In the genomic region with DNA sequence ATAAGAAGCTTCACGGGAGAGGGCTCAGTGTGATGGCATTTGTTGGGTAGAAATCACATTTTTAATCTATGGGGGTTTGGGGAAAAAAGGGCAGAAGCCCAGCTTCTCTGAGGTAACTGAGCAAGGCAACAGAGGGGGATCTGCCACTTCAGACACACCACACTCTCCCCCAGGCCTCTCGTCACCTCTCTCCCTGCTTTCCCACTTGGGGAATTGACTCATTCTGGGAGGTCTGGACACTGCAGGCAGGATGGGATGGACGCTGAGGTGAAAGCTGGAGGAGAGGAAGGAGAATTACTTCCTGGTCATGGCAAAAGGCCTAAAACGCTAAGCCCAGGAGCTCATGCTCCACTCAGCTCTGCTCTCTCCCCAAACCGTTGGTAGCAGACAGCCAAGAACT, we compare ENCODE assay signal across 8 cellular contexts. TPM values are rescaled to one million over a fixed set of nuclear protein-coding genes. Genes with fewer than 3 reads are reported as not detected.
DNase-seq lines count a peak whose midpoint lies in the region; ATAC-seq and TF ChIP-seq lines count a peak whose summit lies in the region.

No MANE protein-coding gene starts in this region.

- H3K23ac ChIP-seq in H9 (ENCODE audit: insufficient read length, low read depth, low read length) = no peak overlapping the region

- H3T11ph ChIP-seq in H9 (ENCODE audit: low read length) = peak overlapping the region; percentile 99

- peaks cover 6 to 46% (median 40%) of the 10 kb centered on the region in 3 experiments for H3K36me3 Mint-ChIP-seq in H9 (ENCODE audit: insufficient read depth in 1 of 3, low read depth in 3 of 3)
- H3K36me3 Mint-ChIP-seq in WTC11 = peaks cover 30% of the 10 kb centered on the region
- no peaks in the 10 kb centered on the region for H3K36me3 Mint-ChIP-seq in CD14-positive monocyte

- peak overlapping the region; percentile 94 for H2BK12ac ChIP-seq in H9 (ENCODE audit: insufficient read length, low read depth, low read length)

- peak overlapping the region; percentile 88 for H3K27ac ChIP-seq in H9 (ENCODE audit: insufficient read length, low read depth, low read length)
- peak overlapping the region; percentile 31 to 81 (median 42) for H3K27ac ChIP-seq in sigmoid colon

- no peak overlapping the region for H4K8ac ChIP-seq in H9 (replicated peaks; ENCODE audit: insufficient read length, low read depth, low read length)

- no peak for TF ChIP-seq CTCF in H9 (conservative IDR thresholded peaks at IDR 0.05)
- no peak for TF ChIP-seq CTCF in WTC11 (IDR thresholded peaks at IDR 0.05)
- TF ChIP-seq CTCF in fibroblast of mammary gland (conservative IDR thresholded peaks at IDR 0.05; ENCODE audit: control insufficient read depth, insufficient read depth, low read depth, low read length) = no peak
- no peak for TF ChIP-seq CTCF in sigmoid colon (IDR thresholded peaks at IDR 0.05)
- TF ChIP-seq CTCF in CD14-positive monocyte (IDR thresholded peaks at IDR 0.05) = no peak

- CTCF ChIA-PET in WTC11 (lab: Charles Lee) = interaction anchor here (0.6 to 2.5 kb wide), 8 partner anchors 33 to 473 kb away, joined by 3 to 11 read pairs (median 5); a partner anchor contains a TSS

- no peaks in the 10 kb centered on the region for H3K9me3 Mint-ChIP-seq in H9
- no peaks in the 10 kb centered on the region for H3K9me3 Mint-ChIP-seq in WTC11
- H3K9me3 Mint-ChIP-seq in CD14-positive monocyte = no peaks in the 10 kb centered on the region

- peak overlapping the region; percentile 96 for H3K18ac ChIP-seq in H9 (ENCODE audit: insufficient read length, low read depth, low read length)

- H2AFZ ChIP-seq in H9 (ENCODE audit: low read length) = no peak overlapping the region

- no peaks in the 10 kb centered on the region for H3K36me3 ChIP-seq in sigmoid colon

- peak overlapping the region; percentile 16 for H3K9ac ChIP-seq in H9 (ENCODE audit: extremely low read depth, insufficient read length, low read length)

- no peak overlapping the region for H3K4me2 ChIP-seq in H9 (ENCODE audit: insufficient read depth, insufficient read length, low read length)

- peak overlapping the region; percentile 51 for H4K91ac ChIP-seq in H9 (ENCODE audit: insufficient read length, low read depth, low read length)

- H2AK5ac ChIP-seq in H9 (ENCODE audit: insufficient read length, low read length) = peak overlapping the region; percentile 83

- H2BK15ac ChIP-seq in H9 (ENCODE audit: low read depth, low read length) = no peak overlapping the region

- peak overlapping the region; percentile 21 for H2BK5ac ChIP-seq in H9 (ENCODE audit: insufficient read length, low read length)

- H4K5ac ChIP-seq in H9 (ENCODE audit: insufficient read length, low read depth, low read length) = peak overlapping the region; percentile 69

- peak overlapping the region; percentile 97 for H2BK120ac ChIP-seq in H9 (ENCODE audit: low read depth, low read length, poor library complexity, severe bottlenecking)

- no peak for ATAC-seq in WTC11
- ATAC-seq in HG02885 (IDR thresholded peaks at IDR 0.05; ENCODE audit: poor library complexity, unreplicated experiment) = no peak

- H2BK20ac ChIP-seq in H9 (ENCODE audit: low read depth, low read length, poor library complexity, severe bottlenecking) = peak overlapping the region; percentile 86

- H3K27me3 ChIP-seq in H9 (ENCODE audit: insufficient read depth, low read length) = no peaks in the 10 kb centered on the region
- H3K27me3 ChIP-seq in sigmoid colon = no peaks in the 10 kb centered on the region

- H3K9me3 ChIP-seq in H9 (ENCODE audit: control insufficient read depth, low read depth, low read length) = no peaks in the 10 kb centered on the region
- H3K9me3 ChIP-seq in sigmoid colon = no peaks in the 10 kb centered on the region

- peak overlapping the region; percentile 84 to 99 (median 99) for H3K27ac Mint-ChIP-seq in H9
- peak overlapping the region; percentile 94 for H3K27ac Mint-ChIP-seq in WTC11
- peak overlapping the region in 3 of 7 donors; percentile 5 to 14 (median 11) for H3K27ac Mint-ChIP-seq in CD14-positive monocyte

- no peak overlapping the region for H3K4me3 ChIP-seq in fibroblast of mammary gland (ENCODE audit: control insufficient read depth, low read depth, low read length)
- no peak overlapping the region for H3K4me3 ChIP-seq in sigmoid colon

- intact Hi-C loops in sigmoid colon (cut with DNase I) = loop anchor here (5.0 kb wide), 1 partner anchor 305 kb away; a partner anchor contains a TSS
- intact Hi-C loops in CD14-positive monocyte (cut with micrococcal nuclease) = no loop called here

- H3K4me3 Mint-ChIP-seq in H9 = no peak overlapping the region
- peak overlapping the region; percentile 30 for H3K4me3 Mint-ChIP-seq in WTC11
- no peak overlapping the region for H3K4me3 Mint-ChIP-seq in CD14-positive monocyte

- no peak for TF ChIP-seq EP300 in sigmoid colon (IDR thresholded peaks at IDR 0.05)

- POLR2A ChIA-PET in WTC11 (lab: Charles Lee) = interaction anchor here (1.0 to 1.5 kb wide), 7 partner anchors 13 to 483 kb away, joined by 3 to 6 read pairs (median 4); a partner anchor contains a TSS

- H3K4me1 Mint-ChIP-seq in H9 (peaks cover 63 to 67% of the 10 kb centered on the region in 2 experiments), WTC11 (peaks cover 48% of the 10 kb centered on the region), CD14-positive monocyte (peaks cover 13% of the 10 kb centered on the region)

- no CpG with 5 or more reads among the region's 5 CpGs for WGBS in H9 (ENCODE audit: extremely low coverage, insufficient read length, low lambda C conversion rate)
- WGBS in sigmoid colon, 2 donors = 69 to 74% methylated on average over 5 of the region's 5 CpGs

- no peaks in the 10 kb centered on the region for H4K20me1 ChIP-seq in H9 (ENCODE audit: control insufficient read depth, insufficient read depth, insufficient read length)

- H3K56ac ChIP-seq in H9 (ENCODE audit: insufficient read length, low read depth, low read length) = no peak overlapping the region

- peak overlapping the region; percentile 95 for H3K14ac ChIP-seq in H9 (ENCODE audit: insufficient read depth, low read length)

- H3K79me1 ChIP-seq in H9 (ENCODE audit: insufficient read depth, low read depth, low read length, poor library complexity, severe bottlenecking) = no peaks in the 10 kb centered on the region

- peaks cover 12% of the 10 kb centered on the region; the same call in 1 of the 2 replicates for H3K4me1 ChIP-seq in H9 (ENCODE audit: insufficient read depth, low read length)
- peaks cover 2 to 15% (median 13%) of the 10 kb centered on the region in 4 donors for H3K4me1 ChIP-seq in sigmoid colon

- DNase-seq in H9 = no peak
- DNase-seq in WTC11 (ENCODE audit: low spot score) = no peak
- DNase-seq in fibroblast of mammary gland (ENCODE audit: low read depth) = peak; percentile 40
- DNase-seq in sigmoid colon = no peak
- DNase-seq in CD14-positive monocyte (ENCODE audit: low spot score) = no peak
- no peak for DNase-seq in stimulated activated CD4-positive, alpha-beta T cell treated with anti-CD3 and anti-CD28 coated beads, Interleukin-1b, Interleukin-23, amount 100 ng/mL, for 48 hours
- DNase-seq in nucleus accumbens (lab: John Stamatoyannopoulos, UW) = no peak

- peak overlapping the region; percentile 88; the same call in 1 of the 2 replicates for H3K4ac ChIP-seq in H9 (ENCODE audit: low read depth, low read length)

- no peaks in the 10 kb centered on the region for H3K23me2 ChIP-seq in H9 (ENCODE audit: insufficient read length, low read depth, low read length, poor library complexity, severe bottlenecking)

- no peaks in the 10 kb centered on the region for H3K79me2 ChIP-seq in H9 (ENCODE audit: insufficient read depth, low read length)

- no peak for TF ChIP-seq POLR2A in sigmoid colon (IDR thresholded peaks at IDR 0.05)

- H3K27me3 Mint-ChIP-seq in H9 (ENCODE audit: low read depth) = no peaks in the 10 kb centered on the region
- H3K27me3 Mint-ChIP-seq in WTC11 (ENCODE audit: low read depth) = no peaks in the 10 kb centered on the region
- H3K27me3 Mint-ChIP-seq in CD14-positive monocyte (ENCODE audit: low read depth in 3 of 3) = peaks cover 0 to 2% (median 1%) of the 10 kb centered on the region in 3 donors

TF ChIP-seq in WTC11, 78 proteins besides CTCF, POLR2A, EP300 and RAD21 (continues in another document):
- TF ChIP-seq ZNF671 (CRISPR knock-in tag; IDR thresholded peaks at IDR 0.05) (no peak), KAT7 (CRISPR knock-in tag; IDR thresholded peaks at IDR 0.05; ENCODE audit: borderline replicate concordance) (no peak), ZNF232 (CRISPR knock-in tag; IDR thresholded peaks at IDR 0.05) (no peak)
- TF ChIP-seq, protein P1, sequence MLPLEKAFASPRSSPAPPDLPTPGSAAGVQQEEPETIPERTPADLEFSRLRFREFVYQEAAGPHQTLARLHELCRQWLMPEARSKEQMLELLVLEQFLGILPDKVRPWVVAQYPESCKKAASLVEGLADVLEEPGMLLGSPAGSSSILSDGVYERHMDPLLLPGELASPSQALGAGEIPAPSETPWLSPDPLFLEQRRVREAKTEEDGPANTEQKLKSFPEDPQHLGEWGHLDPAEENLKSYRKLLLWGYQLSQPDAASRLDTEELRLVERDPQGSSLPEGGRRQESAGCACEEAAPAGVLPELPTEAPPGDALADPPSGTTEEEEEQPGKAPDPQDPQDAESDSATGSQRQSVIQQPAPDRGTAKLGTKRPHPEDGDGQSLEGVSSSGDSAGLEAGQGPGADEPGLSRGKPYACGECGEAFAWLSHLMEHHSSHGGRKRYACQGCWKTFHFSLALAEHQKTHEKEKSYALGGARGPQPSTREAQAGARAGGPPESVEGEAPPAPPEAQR (CRISPR knock-in tag; IDR thresholded peaks at IDR 0.05) = no peak
- TF ChIP-seq, protein P2, sequence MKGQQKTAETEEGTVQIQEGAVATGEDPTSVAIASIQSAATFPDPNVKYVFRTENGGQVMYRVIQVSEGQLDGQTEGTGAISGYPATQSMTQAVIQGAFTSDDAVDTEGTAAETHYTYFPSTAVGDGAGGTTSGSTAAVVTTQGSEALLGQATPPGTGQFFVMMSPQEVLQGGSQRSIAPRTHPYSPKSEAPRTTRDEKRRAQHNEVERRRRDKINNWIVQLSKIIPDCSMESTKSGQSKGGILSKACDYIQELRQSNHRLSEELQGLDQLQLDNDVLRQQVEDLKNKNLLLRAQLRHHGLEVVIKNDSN (CRISPR knock-in tag; IDR thresholded peaks at IDR 0.05) = no peak
- TF ChIP-seq, protein P3, sequence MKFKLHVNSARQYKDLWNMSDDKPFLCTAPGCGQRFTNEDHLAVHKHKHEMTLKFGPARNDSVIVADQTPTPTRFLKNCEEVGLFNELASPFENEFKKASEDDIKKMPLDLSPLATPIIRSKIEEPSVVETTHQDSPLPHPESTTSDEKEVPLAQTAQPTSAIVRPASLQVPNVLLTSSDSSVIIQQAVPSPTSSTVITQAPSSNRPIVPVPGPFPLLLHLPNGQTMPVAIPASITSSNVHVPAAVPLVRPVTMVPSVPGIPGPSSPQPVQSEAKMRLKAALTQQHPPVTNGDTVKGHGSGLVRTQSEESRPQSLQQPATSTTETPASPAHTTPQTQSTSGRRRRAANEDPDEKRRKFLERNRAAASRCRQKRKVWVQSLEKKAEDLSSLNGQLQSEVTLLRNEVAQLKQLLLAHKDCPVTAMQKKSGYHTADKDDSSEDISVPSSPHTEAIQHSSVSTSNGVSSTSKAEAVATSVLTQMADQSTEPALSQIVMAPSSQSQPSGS (CRISPR knock-in tag; IDR thresholded peaks at IDR 0.05; ENCODE audit: borderline replicate concordance, low read depth) = no peak

RNA-seq across cellular contexts. Expression of a gene that starts 33.2 kb away (rescaled TPM):
- 22.2 and 22.4 TPM in 2 replicates for total RNA-seq in H9 (2021)
- total RNA-seq in WTC11 (2021) = 22.5 to 25.3 TPM (median 22.9 TPM) in 3 replicates
- total RNA-seq in sigmoid colon = 10 to 100 TPM in 1 of 4 donors, 1 to 10 TPM in 3; 3.6 to 11.9 (median 5.3) TPM
- 10 to 100 TPM; 12.0 to 16.5 (median 16.4) TPM for polyA plus RNA-seq in sigmoid colon
- polyA plus RNA-seq in CD14-positive monocyte = not detected
